In genomic region chr17:74981318-74981978, GRCh38 we compare ENCODE assay signal across 8 cellular contexts. TPM values are rescaled to one million over a fixed set of nuclear protein-coding genes. Genes with fewer than 3 reads are reported as not detected.
DNase-seq lines count a peak whose midpoint lies in the region; ATAC-seq and TF ChIP-seq lines count a peak whose summit lies in the region.

No MANE protein-coding gene starts in this region.

- TF ChIP-seq POLR2A in body of pancreas (IDR thresholded peaks at IDR 0.05): no peak

- H3K27ac Mint-ChIP-seq in activated CD4-positive, alpha-beta T cell treated with anti-CD3 and anti-CD28 coated beads, Interleukin-2, amount 10 ng/mL, durations not matched to agents 24 days and 14 days: peak overlapping the region; percentile 64

- no peaks in the 10 kb centered on the region for H3K9me3 Mint-ChIP-seq in activated CD4-positive, alpha-beta T cell treated with anti-CD3 and anti-CD28 coated beads, Interleukin-2, amount 10 ng/mL, durations not matched to agents 24 days and 14 days

- H3K27me3 Mint-ChIP-seq in activated CD4-positive, alpha-beta T cell treated with anti-CD3 and anti-CD28 coated beads, Interleukin-2, amount 10 ng/mL, durations not matched to agents 24 days and 14 days: peaks cover 39% of the 10 kb centered on the region

- no peak for DNase-seq in activated CD4-positive, alpha-beta T cell treated with anti-CD3 and anti-CD28 coated beads, Interleukin-2, amount 10 ng/mL, durations not matched to agents 24 days and 14 days
- DNase-seq in activated CD4-positive, alpha-beta T cell treated with anti-CD3 and anti-CD28 coated beads for 4 hours: no peak
- DNase-seq in body of pancreas: no peak
- DNase-seq in lower lobe of right lung: no peak
- DNase-seq in tibial artery: no peak
- no peak for DNase-seq in GOT3 (lab: John Stamatoyannopoulos, UW)
- no peak for DNase-seq in MV-4-11 (lab: John Stamatoyannopoulos, UW)

- H3K4me1 Mint-ChIP-seq in activated CD4-positive, alpha-beta T cell treated with anti-CD3 and anti-CD28 coated beads, Interleukin-2, amount 10 ng/mL, durations not matched to agents 24 days and 14 days: peaks cover 10% of the 10 kb centered on the region

- peak overlapping the region; percentile 90 for H3K4me3 Mint-ChIP-seq in activated CD4-positive, alpha-beta T cell treated with anti-CD3 and anti-CD28 coated beads, Interleukin-2, amount 10 ng/mL, durations not matched to agents 24 days and 14 days

- H3K27me3 ChIP-seq in body of pancreas (no peaks in the 10 kb centered on the region), lower lobe of right lung (ENCODE audit: low read depth) (no peaks in the 10 kb centered on the region), tibial artery (no peaks in the 10 kb centered on the region)

- no peaks in the 10 kb centered on the region for H3K36me3 Mint-ChIP-seq in activated CD4-positive, alpha-beta T cell treated with anti-CD3 and anti-CD28 coated beads, Interleukin-2, amount 10 ng/mL, durations not matched to agents 24 days and 14 days (ENCODE audit: low read depth)

- H3K4me1 ChIP-seq in body of pancreas (peaks cover 19% of the 10 kb centered on the region), lower lobe of right lung (peaks cover 12% of the 10 kb centered on the region), tibial artery (peaks cover 0 to 14% (median 11%) of the 10 kb centered on the region in 4 donors)

- H3K36me3 ChIP-seq in body of pancreas (replicated peaks in 1 of 2; ENCODE audit: insufficient read depth in 1 of 2, low read depth in 2 of 2) (no peaks in the 10 kb centered on the region), lower lobe of right lung (no peaks in the 10 kb centered on the region), tibial artery (no peaks in the 10 kb centered on the region)

- TF ChIP-seq CTCF in body of pancreas (IDR thresholded peaks at IDR 0.05) (no peak), lower lobe of right lung (IDR thresholded peaks at IDR 0.05) (no peak), tibial artery (IDR thresholded peaks at IDR 0.05) (no peak)

- H3K9me3 ChIP-seq in body of pancreas: no peaks in the 10 kb centered on the region
- no peaks in the 10 kb centered on the region for H3K9me3 ChIP-seq in lower lobe of right lung
- H3K9me3 ChIP-seq in tibial artery: no peaks in the 10 kb centered on the region

- H3K4me3 ChIP-seq in body of pancreas (peak overlapping the region; percentile 5 to 33), lower lobe of right lung (peak overlapping the region; percentile 66), tibial artery (peak overlapping the region; percentile 55 to 57)

- ATAC-seq in body of pancreas: no peak
- ATAC-seq in lower lobe of right lung: no peak
- no peak for ATAC-seq in GM21528 (IDR thresholded peaks at IDR 0.05; ENCODE audit: low FRiP score, unreplicated experiment)

- WGBS in body of pancreas, 2 donors: 55 to 63% methylated on average over 15 to 16 of the region's 16 CpGs

- intact Hi-C loops in activated CD4-positive, alpha-beta T cell treated with anti-CD3 and anti-CD28 coated beads, Interleukin-2, amount 10 ng/mL, durations not matched to agents 24 days and 14 days (cut with micrococcal nuclease): no loop called here
- intact Hi-C loops in body of pancreas (cut with DNase I): no loop called here
- intact Hi-C loops in lower lobe of right lung (cut with DNase I): no loop called here
- intact Hi-C loops in tibial artery (cut with DNase I; ENCODE audit: low total_unique reads): no loop called here

- H3K27ac ChIP-seq in body of pancreas: peak overlapping the region; percentile 81 to 95 (median 88)
- H3K27ac ChIP-seq in lower lobe of right lung: peak overlapping the region; percentile 88
- H3K27ac ChIP-seq in tibial artery: peak overlapping the region; percentile 89 to 91

RNA-seq across cellular contexts. Expression of gene CDR2L, which starts 6.0 kb away (rescaled TPM):
- total RNA-seq in activated CD4-positive, alpha-beta T cell treated with anti-CD3 and anti-CD28 coated beads, Interleukin-2, amount 10 ng/mL, durations not matched to agents 24 days and 14 days: 1.4 and 1.8 TPM in 2 replicates
- 10 to 100 TPM; 11.9 to 18.5 TPM for total RNA-seq in body of pancreas
- 12.6 TPM for total RNA-seq in lower lobe of right lung

RNA-seq across cellular contexts. Expression of gene HID1, which starts 8.9 kb away (rescaled TPM):
- 0.17 TPM in 1 of 2 replicates, not detected in the other for total RNA-seq in activated CD4-positive, alpha-beta T cell treated with anti-CD3 and anti-CD28 coated beads, Interleukin-2, amount 10 ng/mL, durations not matched to agents 24 days and 14 days
- total RNA-seq in body of pancreas (100 to 1,000 TPM; 157 to 164 TPM), lower lobe of right lung (28.6 TPM)

RNA-seq across cellular contexts. Expression of gene MRPL58, which starts 31.0 kb away (rescaled TPM):
- total RNA-seq in activated CD4-positive, alpha-beta T cell treated with anti-CD3 and anti-CD28 coated beads, Interleukin-2, amount 10 ng/mL, durations not matched to agents 24 days and 14 days: 73.3 and 74.3 TPM in 2 replicates
- total RNA-seq in body of pancreas: 10 to 100 TPM in 1 of 2 donors, not detected in 1; 16.9 TPM
- total RNA-seq in lower lobe of right lung: 22.4 TPM

RNA-seq across cellular contexts. Expression of gene OTOP3, which starts 45.8 kb away (rescaled TPM):
- total RNA-seq in activated CD4-positive, alpha-beta T cell treated with anti-CD3 and anti-CD28 coated beads, Interleukin-2, amount 10 ng/mL, durations not matched to agents 24 days and 14 days: not detected in 2 replicates
- total RNA-seq in body of pancreas: 1 to 10 TPM in 1 of 2 donors, under 1 TPM in 1; 0.66 to 2.3 TPM
- not detected for total RNA-seq in lower lobe of right lung

RNA-seq across cellular contexts. Expression of gene OTOP2, which starts 57.4 kb away (rescaled TPM):
- not detected in 2 replicates for total RNA-seq in activated CD4-positive, alpha-beta T cell treated with anti-CD3 and anti-CD28 coated beads, Interleukin-2, amount 10 ng/mL, durations not matched to agents 24 days and 14 days
- total RNA-seq in body of pancreas (not detected), lower lobe of right lung (not detected)

Comparison
In these comparisons a context has a peak if more than half of its experiments do, and no peak if none do; other contexts are left out.
1. RNA of gene HID1, which starts 8.9 kb away (total RNA-seq): 157 to 164 TPM in body of pancreas and 28.6 TPM in lower lobe of right lung (single experiment); 0.17 TPM in activated CD4-positive, alpha-beta T cell treated with anti-CD3 and anti-CD28 coated beads, Interleukin-2, amount 10 ng/mL, durations not matched to agents 24 days and 14 days; every median in the first group is over 10 times any median in the second.
2. Peak in every context shown above with its lines, with median percentiles within 50 percentile points of each other: H3K27ac ChIP-seq and H3K4me3 ChIP-seq.